In genomic region chr16:3152273-3153076, GRCh38 we compare ENCODE assay signal across 8 cellular contexts. TPM values are rescaled to one million over a fixed set of nuclear protein-coding genes. Genes with fewer than 3 reads are reported as not detected.
DNase-seq lines count a peak whose midpoint lies in the region; ATAC-seq, FAIRE-seq and TF ChIP-seq lines count a peak whose summit lies in the region.

No MANE protein-coding gene starts in this region.

- whole genome bisulfite sequencing in aorta, 2 donors = 1% methylated on average over 46 of the region's 46 CpGs

- H3K27me3 Mint-ChIP-seq in T-helper 17 cell = no peaks in the 10 kb centered on the region
- no peaks in the 10 kb centered on the region for H3K27me3 Mint-ChIP-seq in astrocyte (ENCODE audit: low read depth, unreplicated experiment)

- H3K36me3 ChIP-seq in astrocyte (ENCODE audit: insufficient read depth, low read length) = no peaks in the 10 kb centered on the region
- H3K36me3 ChIP-seq in aorta (ENCODE audit: control insufficient read depth in 1 of 2, insufficient read depth in 2 of 2, low read length in 1 of 2) = no peaks in the 10 kb centered on the region

- H3K4me1 Mint-ChIP-seq in T-helper 17 cell (peaks cover 22% of the 10 kb centered on the region), astrocyte (ENCODE audit: low read depth, unreplicated experiment) (no peaks in the 10 kb centered on the region)

- H3K27ac ChIP-seq in astrocyte (ENCODE audit: low read depth, low read length) (peak overlapping the region; percentile 2), aorta (ENCODE audit: low read depth in 1 of 2, low read length in 2 of 2) (no peak overlapping the region)

- peak overlapping the region; percentile 62 for H3K9ac ChIP-seq in astrocyte (ENCODE audit: low read length)

- intact Hi-C loops in aorta (cut with DNase I) = no loop called here

- peak; percentile 40; the same call in 1 of the 2 replicates for TF ChIP-seq CTCF in GM12875 (IDR thresholded peaks at IDR 0.05; ENCODE audit: borderline replicate concordance, insufficient read depth, low read depth, low read length)
- peak; percentile 22 for TF ChIP-seq CTCF in astrocyte (IDR thresholded peaks at IDR 0.05; ENCODE audit: insufficient read depth, low read depth, low read length)

- ATAC-seq in T-helper 17 cell = peak; percentile 20
- peak; percentile 84 for ATAC-seq in aorta (ENCODE audit: low FRiP score)
- no peak for ATAC-seq in GM18858 (IDR thresholded peaks at IDR 0.05; ENCODE audit: unreplicated experiment)

- H3K4me3 ChIP-seq in GM12875 (ENCODE audit: low read depth, low read length) (peak overlapping the region; percentile 33), astrocyte (ENCODE audit: insufficient read depth, low read depth, low read length) (peak overlapping the region; percentile 67), aorta (ENCODE audit: low read length in 2 of 2) (no peak overlapping the region)

- H3K4me1 ChIP-seq in astrocyte (ENCODE audit: insufficient read depth, low read length) = peaks cover 3% of the 10 kb centered on the region
- H3K4me1 ChIP-seq in aorta (ENCODE audit: control insufficient read depth in 1 of 2, insufficient read depth in 2 of 2, low read length in 2 of 2) = no peaks in the 10 kb centered on the region

- peak; percentile 96 for DNase-seq in NCI-H1694 (lab: John Stamatoyannopoulos, UW)
- DNase-seq in T-helper 17 cell = peak in 2 of 3 donors; percentile 53 to 64
- DNase-seq in astrocyte (ENCODE audit: low read depth) = peak; percentile 82
- peak; percentile 78 for DNase-seq in hepatic stellate cell (ENCODE audit: low spot score)
- DNase-seq in renal cortical epithelial cell (ENCODE audit: low read depth) = peak; percentile 77
- peak; percentile 90 to 94 for DNase-seq in aorta

- H3K27me3 ChIP-seq in astrocyte (ENCODE audit: insufficient read depth, low read length) = no peaks in the 10 kb centered on the region
- H3K27me3 ChIP-seq in aorta (ENCODE audit: control insufficient read depth in 1 of 2, insufficient read depth in 2 of 2, low read length in 1 of 2) = no peaks in the 10 kb centered on the region

- H3K36me3 Mint-ChIP-seq in T-helper 17 cell (ENCODE audit: low read depth) (no peaks in the 10 kb centered on the region), astrocyte (ENCODE audit: low read depth, unreplicated experiment) (no peaks in the 10 kb centered on the region)

- H3K4me3 Mint-ChIP-seq in T-helper 17 cell (peak overlapping the region; percentile 87), astrocyte (ENCODE audit: unreplicated experiment) (peak overlapping the region; percentile 86)

- H3K4me2 ChIP-seq in astrocyte (ENCODE audit: low read length) = peak overlapping the region; percentile 93

- H3K79me2 ChIP-seq in astrocyte (ENCODE audit: insufficient read depth, low read length) = no peaks in the 10 kb centered on the region

- H3K9me3 ChIP-seq in T-helper 17 cell (ENCODE audit: control insufficient read depth, low read length, poor library complexity, severe bottlenecking) (no peaks in the 10 kb centered on the region), astrocyte (ENCODE audit: insufficient read depth, low read depth, low read length) (no peaks in the 10 kb centered on the region), aorta (ENCODE audit: control insufficient read depth, low read length) (no peaks in the 10 kb centered on the region)

- peaks cover 4% of the 10 kb centered on the region for H4K20me1 ChIP-seq in astrocyte (ENCODE audit: insufficient read depth, low read length)

- peak overlapping the region; percentile 91 for H2AFZ ChIP-seq in astrocyte (ENCODE audit: low read depth, low read length)

- FAIRE-seq in astrocyte (lab: Jason Lieb, UNC) = no peak

- peak overlapping the region; percentile 93 for H3K27ac Mint-ChIP-seq in T-helper 17 cell
- H3K27ac Mint-ChIP-seq in astrocyte (ENCODE audit: unreplicated experiment) = peak overlapping the region; percentile 73

- no peaks in the 10 kb centered on the region for H3K9me3 Mint-ChIP-seq in astrocyte (ENCODE audit: unreplicated experiment)

RNA-seq across cellular contexts. Expression of gene ZNF213, which starts 17.6 kb away (rescaled TPM):
- total RNA-seq in T-helper 17 cell (1 to 10 TPM; 3.1 to 3.4 TPM), astrocyte (11.3 and 12.0 TPM in 2 replicates), renal cortical epithelial cell (6.1 and 19.3 TPM in 2 replicates), aorta (1 to 10 TPM; 8.0 to 8.6 TPM)
- polyA plus RNA-seq in aorta = 1 to 10 TPM; 2.3 to 5.6 TPM

RNA-seq across cellular contexts. Expression of gene OR1F1, which starts 35.5 kb away (rescaled TPM):
- not detected for total RNA-seq in T-helper 17 cell
- 0.32 TPM in 1 of 2 replicates, not detected in the other for total RNA-seq in astrocyte
- total RNA-seq in renal cortical epithelial cell = not detected in 2 replicates
- total RNA-seq in aorta = not detected
- polyA plus RNA-seq in aorta = not detected

RNA-seq across cellular contexts. Expression of gene ZNF205, which starts 40.1 kb away (rescaled TPM):
- total RNA-seq in T-helper 17 cell = not detected
- 13.2 and 15.4 TPM in 2 replicates for total RNA-seq in astrocyte
- total RNA-seq in renal cortical epithelial cell = 15.2 and 20.5 TPM in 2 replicates
- total RNA-seq in aorta = 10 to 100 TPM in 1 of 2 donors, 1 to 10 TPM in 1; 7.1 to 10.0 TPM
- polyA plus RNA-seq in aorta = 10 to 100 TPM in 1 of 2 donors, 1 to 10 TPM in 1; 8.9 to 36.6 TPM

RNA-seq across cellular contexts. Expression of gene ZSCAN10, which starts 53.4 kb away (rescaled TPM):
- total RNA-seq in T-helper 17 cell (under 1 TPM; 0.12 to 0.26 TPM), astrocyte (0.22 and 0.25 TPM in 2 replicates), renal cortical epithelial cell (not detected in 2 replicates), aorta (not detected)
- polyA plus RNA-seq in aorta = not detected

Comparison
In these comparisons a context has a peak if more than half of its experiments do, and no peak if none do; other contexts are left out.
1. H3K4me3 ChIP-seq: peak in GM12875 (single experiment) and astrocyte (single experiment); none in aorta (0 of 2).
2. RNA of gene ZNF205, which starts 40.1 kb away (total RNA-seq): 13.2 to 15.4 TPM in astrocyte, 15.2 to 20.5 TPM in renal cortical epithelial cell and 7.1 to 10.0 TPM in aorta; not detected in T-helper 17 cell; every median in the first group is over 4 times any median in the second.
3. Peak in every context shown above with its lines, with median percentiles within 50 percentile points of each other: DNase-seq.